In the genomic region with DNA sequence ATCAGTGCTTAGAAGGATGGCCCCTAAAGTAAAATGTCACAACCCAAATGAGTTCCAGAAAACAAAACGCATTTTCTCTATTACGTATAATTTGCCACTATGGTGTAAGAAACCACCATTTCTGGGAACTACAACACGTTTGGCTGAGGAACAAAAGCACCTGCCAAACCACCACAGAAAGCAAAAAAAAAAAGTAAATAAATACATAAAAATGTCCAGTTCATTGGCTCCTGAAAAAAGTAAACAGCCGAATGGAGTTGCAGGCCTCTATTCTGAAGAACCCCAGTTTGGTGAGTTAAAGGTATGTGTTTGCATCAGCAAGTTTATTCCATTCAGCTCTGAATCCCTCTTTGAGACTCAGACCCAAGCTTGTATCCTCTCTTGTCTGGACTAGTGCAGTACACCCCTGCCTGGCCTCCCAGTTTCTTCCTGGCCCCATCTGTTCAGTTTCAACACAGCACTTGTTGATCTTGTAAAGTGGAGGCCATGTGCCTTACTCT, we compare ENCODE assay signal across 18 cellular contexts. TPM values are rescaled to one million over a fixed set of nuclear protein-coding genes. Genes with fewer than 3 reads are reported as not detected.
DNase-seq lines count a peak whose midpoint lies in the region; ATAC-seq, FAIRE-seq and TF ChIP-seq lines count a peak whose summit lies in the region.
"Had no signal": no experiment of that assay in that cellular context is flagged by ENCODE, and none has a peak within 500 bp of the region (broad histone marks: within the 10 kb centered on the region; RNA-seq: fewer than 3 reads in every experiment).

No MANE protein-coding gene starts in this region.

- DNase-seq in activated CD4-positive, alpha-beta T cell treated with anti-CD3 and anti-CD28 coated beads, Interleukin-2, amount 10 ng/mL, durations not matched to agents 24 days and 14 days = peak; percentile 65
- no peak for DNase-seq in activated CD4-positive, alpha-beta T cell treated with anti-CD3 and anti-CD28 coated beads, Interleukin-2, amount 50 U/mL, for 4 hours
- peak; percentile 10 for DNase-seq in NCI-H2171 (lab: John Stamatoyannopoulos, UW)
- peak; percentile 40 for DNase-seq in adipocyte (ENCODE audit: low read depth)
- no peak for DNase-seq in pancreas
- DNase-seq: activated CD4-positive, alpha-beta T cell treated with anti-CD3 and anti-CD28 coated beads for 1 hour; activated effector memory CD4-positive, alpha-beta T cell treated with anti-CD3 and anti-CD28 coated beads, Interleukin-2, amount 50 U/mL, for 16 hours; COR-L47; GOT3; NCI-H146; NCI-H526; stimulated activated CD4-positive, alpha-beta T cell treated with anti-CD3 and anti-CD28 coated beads, Interleukin-4, amount 100 ng/mL, for 4 hours had no signal

- TF ChIP-seq CTCF in pancreas (IDR thresholded peaks at IDR 0.05) = no peak

- intact Hi-C loops in activated CD4-positive, alpha-beta T cell treated with anti-CD3 and anti-CD28 coated beads, Interleukin-2, amount 10 ng/mL, durations not matched to agents 24 days and 14 days (cut with micrococcal nuclease) = no loop called here
- intact Hi-C loops in pancreas (cut with DNase I) = no loop called here

- H3K27me3 ChIP-seq in adipocyte (replicated peaks; ENCODE audit: control insufficient read depth, insufficient read depth, low read length) = no peaks in the 10 kb centered on the region
- H3K27me3 ChIP-seq in pancreas = no peaks in the 10 kb centered on the region

- H3K4me1 Mint-ChIP-seq in activated CD4-positive, alpha-beta T cell treated with anti-CD3 and anti-CD28 coated beads, Interleukin-2, amount 10 ng/mL, durations not matched to agents 24 days and 14 days = peaks cover 76% of the 10 kb centered on the region

- H3K9me3 ChIP-seq in adipocyte (ENCODE audit: control insufficient read depth, low read length) = no peaks in the 10 kb centered on the region
- H3K9me3 ChIP-seq in pancreas = no peaks in the 10 kb centered on the region

- peak overlapping the region; percentile 38 for H3K4me3 Mint-ChIP-seq in activated CD4-positive, alpha-beta T cell treated with anti-CD3 and anti-CD28 coated beads, Interleukin-2, amount 10 ng/mL, durations not matched to agents 24 days and 14 days
- H3K4me3 Mint-ChIP-seq: type B pancreatic cell had no signal

- 27 to 31% methylated on average over 4 of the region's 4 CpGs for WGBS in pancreas, 2 donors

- peaks cover 4% of the 10 kb centered on the region for H3K36me3 ChIP-seq in adipocyte (ENCODE audit: control insufficient read depth, insufficient read depth, low read length, severe bottlenecking)
- peaks cover 0 to 9% (median 2%) of the 10 kb centered on the region in 3 donors for H3K36me3 ChIP-seq in pancreas

- H3K9ac ChIP-seq in adipocyte (ENCODE audit: low read length) = no peak overlapping the region

- peak overlapping the region; percentile 87 for H3K27ac Mint-ChIP-seq in activated CD4-positive, alpha-beta T cell treated with anti-CD3 and anti-CD28 coated beads, Interleukin-2, amount 10 ng/mL, durations not matched to agents 24 days and 14 days
- H3K27ac Mint-ChIP-seq: type B pancreatic cell had no signal

- H3K4me3 ChIP-seq in adipocyte (ENCODE audit: low read length) = no peak overlapping the region
- no peak overlapping the region for H3K4me3 ChIP-seq in pancreas
- H3K4me3 ChIP-seq: lung had no signal

- H3K27ac ChIP-seq in pancreas = peak overlapping the region in 2 of 4 donors; percentile 71 to 84

- FAIRE-seq in pancreas (lab: Jason Lieb, UNC) = no peak

- no peaks in the 10 kb centered on the region for H3K27me3 Mint-ChIP-seq in activated CD4-positive, alpha-beta T cell treated with anti-CD3 and anti-CD28 coated beads, Interleukin-2, amount 10 ng/mL, durations not matched to agents 24 days and 14 days
- H3K27me3 Mint-ChIP-seq: type B pancreatic cell had no signal

- H3K36me3 Mint-ChIP-seq in activated CD4-positive, alpha-beta T cell treated with anti-CD3 and anti-CD28 coated beads, Interleukin-2, amount 10 ng/mL, durations not matched to agents 24 days and 14 days (ENCODE audit: low read depth) = peaks cover 65% of the 10 kb centered on the region

- ATAC-seq in pancreas (peak; percentile 33 to 61 (median 42)), GM19035 (IDR thresholded peaks at IDR 0.05; ENCODE audit: unreplicated experiment) (no peak), HG02938 (IDR thresholded peaks at IDR 0.05; ENCODE audit: unreplicated experiment) (no peak), GM19463 (IDR thresholded peaks at IDR 0.05; ENCODE audit: unreplicated experiment) (no peak)
- ATAC-seq: sciatic nerve had no signal

- H3K9me3 Mint-ChIP-seq in activated CD4-positive, alpha-beta T cell treated with anti-CD3 and anti-CD28 coated beads, Interleukin-2, amount 10 ng/mL, durations not matched to agents 24 days and 14 days = peaks cover 3% of the 10 kb centered on the region
- H3K9me3 Mint-ChIP-seq: type B pancreatic cell had no signal

- H3K4me1 ChIP-seq in adipocyte (ENCODE audit: control insufficient read depth, insufficient read depth, low read length) (peaks cover 15% of the 10 kb centered on the region), pancreas (peaks cover 20 to 77% (median 29%) of the 10 kb centered on the region in 3 donors)

RNA-seq across cellular contexts. Expression of a gene that starts 36.9 kb away (rescaled TPM):
- 41.3 and 52.1 TPM in 2 replicates for total RNA-seq in activated CD4-positive, alpha-beta T cell treated with anti-CD3 and anti-CD28 coated beads, Interleukin-2, amount 10 ng/mL, durations not matched to agents 24 days and 14 days
- total RNA-seq in pancreas = 100 to 1,000 TPM in 1 of 6 donors, 10 to 100 TPM in 5; 37.0 to 151 (median 42.9) TPM
- polyA plus RNA-seq in pancreas = 10 to 100 TPM; 10.4 to 19.8 TPM

Comparison
In these comparisons a context has a peak if more than half of its experiments do, and no peak if none do; other contexts are left out.
1. DNase-seq: peak in activated CD4-positive, alpha-beta T cell treated with anti-CD3 and anti-CD28 coated beads, Interleukin-2, amount 10 ng/mL, durations not matched to agents 24 days and 14 days (single experiment), NCI-H2171 (single experiment) and adipocyte (single experiment); none in activated CD4-positive, alpha-beta T cell treated with anti-CD3 and anti-CD28 coated beads, Interleukin-2, amount 50 U/mL, for 4 hours (0 of 2) and pancreas (0 of 6).
2. ATAC-seq: peak in pancreas (4 of 4); none in GM19035 (single experiment), HG02938 (single experiment) and GM19463 (single experiment).